ENCODE assay signal across 2 cellular contexts in genomic region chr18:8546677-8547076, GRCh38.
TF ChIP-seq lines count a peak whose summit lies in the region.

No MANE protein-coding gene starts in this region.

TF ChIP-seq in GM23338, 12 proteins besides CTCF, POLR2A, EP300 and RAD21:
- TF ChIP-seq NANOG (IDR thresholded peaks at IDR 0.05; ENCODE audit: borderline replicate concordance) (no peak), ZNF114 (CRISPR knock-in tag; IDR thresholded peaks at IDR 0.05) (no peak), ETS1 (IDR thresholded peaks at IDR 0.05) (no peak), POLR2AphosphoS5 (IDR thresholded peaks at IDR 0.05; ENCODE audit: low read depth) (no peak), ZNF331 (CRISPR knock-in tag; IDR thresholded peaks at IDR 0.05; ENCODE audit: low read depth) (no peak), ZNF462 (CRISPR knock-in tag; IDR thresholded peaks at IDR 0.05) (no peak), EZH2phosphoT487 (IDR thresholded peaks at IDR 0.05; ENCODE audit: unreplicated experiment) (no peak), EZH2 (IDR thresholded peaks at IDR 0.05; ENCODE audit: low read depth, unreplicated experiment) (no peak), CREB1 (CRISPR knock-in tag; IDR thresholded peaks at IDR 0.05; ENCODE audit: low read depth) (no peak), JUNB (IDR thresholded peaks at IDR 0.05; ENCODE audit: unreplicated experiment) (no peak)

TF ChIP-seq in H1, 55 proteins besides CTCF, POLR2A, EP300 and RAD21:
- TF ChIP-seq MAX (IDR thresholded peaks at IDR 0.05) (peak; percentile 57; the same call in 1 of the 2 replicates), E2F6 (IDR thresholded peaks at IDR 0.05) (peak; percentile 82), CBX8 (IDR thresholded peaks at IDR 0.05; ENCODE audit: borderline replicate concordance, low read depth, low read length) (no peak)
